10 cellular contexts compared by ENCODE assay signal in the genomic region with DNA sequence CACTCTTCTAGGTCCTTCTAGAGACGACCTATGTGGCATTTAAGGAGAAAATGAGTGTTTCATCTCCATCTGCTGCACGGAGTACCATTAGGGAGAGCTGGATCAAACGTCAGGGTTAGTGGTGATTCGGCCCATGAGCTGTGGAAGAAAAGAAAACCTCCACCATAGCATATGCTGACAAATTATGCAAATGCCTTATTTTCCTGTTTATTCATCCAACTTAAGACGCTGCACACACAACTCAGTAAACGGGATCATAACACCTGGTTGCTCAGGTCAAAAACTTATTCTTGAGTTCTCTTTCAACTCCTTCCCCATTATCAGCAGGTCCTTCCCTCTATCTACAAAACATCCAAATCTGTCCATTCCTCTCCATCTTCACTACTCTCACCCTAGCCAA. TPM values are rescaled to one million over a fixed set of nuclear protein-coding genes. Genes with fewer than 3 reads are reported as not detected.
DNase-seq lines count a peak whose midpoint lies in the region; ATAC-seq and TF ChIP-seq lines count a peak whose summit lies in the region.
"Had no signal": no experiment of that assay in that cellular context is flagged by ENCODE, and none has a peak within 500 bp of the region (broad histone marks: within the 10 kb centered on the region; RNA-seq: fewer than 3 reads in every experiment).

No MANE protein-coding gene starts in this region.

- H3K9ac ChIP-seq in iPS-20b (ENCODE audit: low read depth, low read length) = no peak overlapping the region; the same call in 1 of the 2 replicates

- H3K9me3 Mint-ChIP-seq in stimulated activated naive CD8-positive, alpha-beta T cell treated with anti-CD3 and anti-CD28 coated beads, Interleukin-15, Interleukin-2, amounts not matched to agents 100 ng/mL and 50 ng/mL, for 24 hours = no peaks in the 10 kb centered on the region
- H3K9me3 Mint-ChIP-seq in WTC11 = no peaks in the 10 kb centered on the region

- POLR2A ChIA-PET in WTC11 (lab: Charles Lee) = interaction anchor here (0.5 kb wide), 1 partner anchor 452 kb away, joined by 8 read pairs; no protein-coding TSS in a partner anchor

- peak overlapping the region; percentile 79; the same call in 1 of the 2 replicates for H3K4me3 ChIP-seq in iPS-20b (ENCODE audit: low read length)

- H3K27ac ChIP-seq in iPS-20b (ENCODE audit: low read length) = no peak overlapping the region

- peaks cover 4% of the 10 kb centered on the region; the same call in 1 of the 2 replicates for H3K4me1 ChIP-seq in iPS-20b (ENCODE audit: insufficient read depth, low read length)

- H3K36me3 ChIP-seq in iPS-20b (ENCODE audit: insufficient read depth, low read depth, low read length) = no peaks in the 10 kb centered on the region

- no peak for DNase-seq in stimulated activated naive CD8-positive, alpha-beta T cell treated with anti-CD3 and anti-CD28 coated beads, Interleukin-15, Interleukin-2, amounts not matched to agents 100 U/mL and 50 U/mL, for 24 hours
- DNase-seq in WTC11 (ENCODE audit: low spot score) (no peak), NCI-H446 (lab: John Stamatoyannopoulos, UW) (no peak)
- DNase-seq in stimulated activated CD4-positive, alpha-beta T cell treated with anti-CD3 and anti-CD28 coated beads, Interleukin-2, amount 100 ng/mL, for 48 hours = no peak
- DNase-seq: NCI-H1105 had no signal

- no peak for ATAC-seq in stimulated activated naive CD8-positive, alpha-beta T cell treated with anti-CD3 and anti-CD28 coated beads, Interleukin-15, Interleukin-2, amounts not matched to agents 100 U/mL and 50 U/mL, for 24 hours
- ATAC-seq in WTC11 = no peak
- ATAC-seq in HG03378 (IDR thresholded peaks at IDR 0.05; ENCODE audit: unreplicated experiment) = no peak
- ATAC-seq in HG03045 (IDR thresholded peaks at IDR 0.05; ENCODE audit: unreplicated experiment) = no peak

- peak overlapping the region; percentile 84 for H3K4me3 Mint-ChIP-seq in stimulated activated naive CD8-positive, alpha-beta T cell treated with anti-CD3 and anti-CD28 coated beads, Interleukin-15, Interleukin-2, amounts not matched to agents 100 ng/mL and 50 ng/mL, for 24 hours
- peak overlapping the region; percentile 84 for H3K4me3 Mint-ChIP-seq in WTC11

- H3K27ac Mint-ChIP-seq in stimulated activated naive CD8-positive, alpha-beta T cell treated with anti-CD3 and anti-CD28 coated beads, Interleukin-15, Interleukin-2, amounts not matched to agents 100 ng/mL and 50 ng/mL, for 24 hours = no peak overlapping the region
- no peak overlapping the region for H3K27ac Mint-ChIP-seq in WTC11

- H3K4me1 Mint-ChIP-seq in stimulated activated naive CD8-positive, alpha-beta T cell treated with anti-CD3 and anti-CD28 coated beads, Interleukin-15, Interleukin-2, amounts not matched to agents 100 ng/mL and 50 ng/mL, for 24 hours (ENCODE audit: low read depth) = peaks cover 40% of the 10 kb centered on the region
- H3K4me1 Mint-ChIP-seq in WTC11 = peaks cover 12% of the 10 kb centered on the region

- H3K36me3 Mint-ChIP-seq in stimulated activated naive CD8-positive, alpha-beta T cell treated with anti-CD3 and anti-CD28 coated beads, Interleukin-15, Interleukin-2, amounts not matched to agents 100 ng/mL and 50 ng/mL, for 24 hours (ENCODE audit: low read depth) = peaks cover 5% of the 10 kb centered on the region
- no peaks in the 10 kb centered on the region for H3K36me3 Mint-ChIP-seq in WTC11

- H3K27me3 ChIP-seq in iPS-20b (ENCODE audit: insufficient read depth, low read length) = peaks cover 25% of the 10 kb centered on the region

- H3K27me3 Mint-ChIP-seq in stimulated activated naive CD8-positive, alpha-beta T cell treated with anti-CD3 and anti-CD28 coated beads, Interleukin-15, Interleukin-2, amounts not matched to agents 100 ng/mL and 50 ng/mL, for 24 hours = no peaks in the 10 kb centered on the region
- peaks cover 13% of the 10 kb centered on the region for H3K27me3 Mint-ChIP-seq in WTC11 (ENCODE audit: low read depth)

- H3K9me3 ChIP-seq in iPS-20b (ENCODE audit: insufficient read depth, low read depth, low read length) = no peaks in the 10 kb centered on the region

- CTCF ChIA-PET in WTC11 (lab: Charles Lee) = interaction anchor here (1.1 to 7.5 kb wide), 7 partner anchors 16 to 182 kb away, joined by 3 to 140 read pairs (median 19); no protein-coding TSS in a partner anchor

- no peak for TF ChIP-seq CTCF in WTC11 (IDR thresholded peaks at IDR 0.05)

TF ChIP-seq in WTC11, 78 proteins besides CTCF, POLR2A, EP300 and RAD21:
- TF ChIP-seq NFE2L1 (CRISPR knock-in tag; IDR thresholded peaks at IDR 0.05) (no peak), TEAD1 (CRISPR knock-in tag; IDR thresholded peaks at IDR 0.05) (no peak), FOXJ3 (CRISPR knock-in tag; IDR thresholded peaks at IDR 0.05; ENCODE audit: borderline replicate concordance) (no peak), ZNF396 (CRISPR knock-in tag; IDR thresholded peaks at IDR 0.05; ENCODE audit: borderline replicate concordance) (no peak)
- TF ChIP-seq, protein P1, sequence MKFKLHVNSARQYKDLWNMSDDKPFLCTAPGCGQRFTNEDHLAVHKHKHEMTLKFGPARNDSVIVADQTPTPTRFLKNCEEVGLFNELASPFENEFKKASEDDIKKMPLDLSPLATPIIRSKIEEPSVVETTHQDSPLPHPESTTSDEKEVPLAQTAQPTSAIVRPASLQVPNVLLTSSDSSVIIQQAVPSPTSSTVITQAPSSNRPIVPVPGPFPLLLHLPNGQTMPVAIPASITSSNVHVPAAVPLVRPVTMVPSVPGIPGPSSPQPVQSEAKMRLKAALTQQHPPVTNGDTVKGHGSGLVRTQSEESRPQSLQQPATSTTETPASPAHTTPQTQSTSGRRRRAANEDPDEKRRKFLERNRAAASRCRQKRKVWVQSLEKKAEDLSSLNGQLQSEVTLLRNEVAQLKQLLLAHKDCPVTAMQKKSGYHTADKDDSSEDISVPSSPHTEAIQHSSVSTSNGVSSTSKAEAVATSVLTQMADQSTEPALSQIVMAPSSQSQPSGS (CRISPR knock-in tag; IDR thresholded peaks at IDR 0.05; ENCODE audit: borderline replicate concordance, low read depth) = no peak
- TF ChIP-seq, protein P2, sequence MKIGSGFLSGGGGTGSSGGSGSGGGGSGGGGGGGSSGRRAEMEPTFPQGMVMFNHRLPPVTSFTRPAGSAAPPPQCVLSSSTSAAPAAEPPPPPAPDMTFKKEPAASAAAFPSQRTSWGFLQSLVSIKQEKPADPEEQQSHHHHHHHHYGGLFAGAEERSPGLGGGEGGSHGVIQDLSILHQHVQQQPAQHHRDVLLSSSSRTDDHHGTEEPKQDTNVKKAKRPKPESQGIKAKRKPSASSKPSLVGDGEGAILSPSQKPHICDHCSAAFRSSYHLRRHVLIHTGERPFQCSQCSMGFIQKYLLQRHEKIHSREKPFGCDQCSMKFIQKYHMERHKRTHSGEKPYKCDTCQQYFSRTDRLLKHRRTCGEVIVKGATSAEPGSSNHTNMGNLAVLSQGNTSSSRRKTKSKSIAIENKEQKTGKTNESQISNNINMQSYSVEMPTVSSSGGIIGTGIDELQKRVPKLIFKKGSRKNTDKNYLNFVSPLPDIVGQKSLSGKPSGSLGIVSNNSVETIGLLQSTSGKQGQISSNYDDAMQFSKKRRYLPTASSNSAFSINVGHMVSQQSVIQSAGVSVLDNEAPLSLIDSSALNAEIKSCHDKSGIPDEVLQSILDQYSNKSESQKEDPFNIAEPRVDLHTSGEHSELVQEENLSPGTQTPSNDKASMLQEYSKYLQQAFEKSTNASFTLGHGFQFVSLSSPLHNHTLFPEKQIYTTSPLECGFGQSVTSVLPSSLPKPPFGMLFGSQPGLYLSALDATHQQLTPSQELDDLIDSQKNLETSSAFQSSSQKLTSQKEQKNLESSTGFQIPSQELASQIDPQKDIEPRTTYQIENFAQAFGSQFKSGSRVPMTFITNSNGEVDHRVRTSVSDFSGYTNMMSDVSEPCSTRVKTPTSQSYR (CRISPR knock-in tag; IDR thresholded peaks at IDR 0.05) = no peak
- TF ChIP-seq, protein P3, sequence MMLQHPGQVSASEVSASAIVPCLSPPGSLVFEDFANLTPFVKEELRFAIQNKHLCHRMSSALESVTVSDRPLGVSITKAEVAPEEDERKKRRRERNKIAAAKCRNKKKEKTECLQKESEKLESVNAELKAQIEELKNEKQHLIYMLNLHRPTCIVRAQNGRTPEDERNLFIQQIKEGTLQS (CRISPR knock-in tag; conservative IDR thresholded peaks at IDR 0.05) = no peak

RNA-seq across cellular contexts. Expression of gene MOSMO, which starts 1.3 kb away (rescaled TPM):
- total RNA-seq in WTC11 (2021) = 10.7 to 11.6 TPM (median 10.7 TPM) in 3 replicates

RNA-seq across cellular contexts. Expression of gene PDZD9, which starts 5.7 kb away (rescaled TPM):
- total RNA-seq in WTC11 (2021) = not detected in 3 replicates
- total RNA-seq: temporal lobe had no signal

RNA-seq across cellular contexts. Expression of gene UQCRC2, which starts 53.5 kb away (rescaled TPM):
- total RNA-seq in WTC11 (2021) = 197 to 207 TPM (median 198 TPM) in 3 replicates
